ENCODE assay signal across 1 cellular context in the genomic region with DNA sequence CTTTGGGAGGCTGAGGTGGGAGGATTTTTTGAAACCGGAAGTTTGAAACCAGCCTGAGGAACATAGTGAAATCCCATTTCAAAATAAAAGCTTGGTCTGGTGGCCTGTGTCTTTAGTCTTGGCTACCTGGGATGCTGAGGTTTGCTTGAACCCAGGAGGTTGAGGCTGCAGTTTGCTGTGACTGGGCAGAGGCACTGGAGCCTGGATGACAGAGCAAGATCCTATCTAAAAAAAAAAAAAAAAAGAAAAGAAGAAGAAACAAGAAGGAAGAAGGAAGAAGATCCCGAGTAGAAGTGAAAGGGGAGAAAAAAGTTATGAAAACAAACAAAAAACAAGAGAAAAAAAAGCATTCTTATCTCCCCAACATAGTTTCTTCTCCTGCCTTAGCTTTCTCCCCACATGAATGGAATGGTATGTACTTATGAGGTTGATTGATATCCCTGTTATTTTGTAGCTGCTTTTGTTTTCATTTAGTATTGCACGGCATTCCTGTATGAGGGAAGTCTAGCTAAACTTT.
TF ChIP-seq lines count a peak whose summit lies in the region.

No MANE protein-coding gene starts in this region.

TF ChIP-seq in SK-N-SH treated with all-trans-retinoic acid at 6 μM for 48 hours, 23 proteins besides CTCF, POLR2A, EP300 and RAD21 (continued from another document):
- TF ChIP-seq, protein P1, sequence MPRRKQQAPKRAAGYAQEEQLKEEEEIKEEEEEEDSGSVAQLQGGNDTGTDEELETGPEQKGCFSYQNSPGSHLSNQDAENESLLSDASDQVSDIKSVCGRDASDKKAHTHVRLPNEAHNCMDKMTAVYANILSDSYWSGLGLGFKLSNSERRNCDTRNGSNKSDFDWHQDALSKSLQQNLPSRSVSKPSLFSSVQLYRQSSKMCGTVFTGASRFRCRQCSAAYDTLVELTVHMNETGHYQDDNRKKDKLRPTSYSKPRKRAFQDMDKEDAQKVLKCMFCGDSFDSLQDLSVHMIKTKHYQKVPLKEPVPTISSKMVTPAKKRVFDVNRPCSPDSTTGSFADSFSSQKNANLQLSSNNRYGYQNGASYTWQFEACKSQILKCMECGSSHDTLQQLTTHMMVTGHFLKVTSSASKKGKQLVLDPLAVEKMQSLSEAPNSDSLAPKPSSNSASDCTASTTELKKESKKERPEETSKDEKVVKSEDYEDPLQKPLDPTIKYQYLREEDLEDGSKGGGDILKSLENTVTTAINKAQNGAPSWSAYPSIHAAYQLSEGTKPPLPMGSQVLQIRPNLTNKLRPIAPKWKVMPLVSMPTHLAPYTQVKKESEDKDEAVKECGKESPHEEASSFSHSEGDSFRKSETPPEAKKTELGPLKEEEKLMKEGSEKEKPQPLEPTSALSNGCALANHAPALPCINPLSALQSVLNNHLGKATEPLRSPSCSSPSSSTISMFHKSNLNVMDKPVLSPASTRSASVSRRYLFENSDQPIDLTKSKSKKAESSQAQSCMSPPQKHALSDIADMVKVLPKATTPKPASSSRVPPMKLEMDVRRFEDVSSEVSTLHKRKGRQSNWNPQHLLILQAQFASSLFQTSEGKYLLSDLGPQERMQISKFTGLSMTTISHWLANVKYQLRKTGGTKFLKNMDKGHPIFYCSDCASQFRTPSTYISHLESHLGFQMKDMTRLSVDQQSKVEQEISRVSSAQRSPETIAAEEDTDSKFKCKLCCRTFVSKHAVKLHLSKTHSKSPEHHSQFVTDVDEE (CRISPR knock-in tag; IDR thresholded peaks at IDR 0.05) = no peak
- TF ChIP-seq PPARA (CRISPR knock-in tag; IDR thresholded peaks at IDR 0.05; ENCODE audit: borderline replicate concordance) = no peak
TF ChIP-seq in SK-N-SH treated with all-trans-retinoic acid at 6 μM for 48 hours: peak in this region for 0.
